9 cellular contexts compared by ENCODE assay signal in the genomic region with DNA sequence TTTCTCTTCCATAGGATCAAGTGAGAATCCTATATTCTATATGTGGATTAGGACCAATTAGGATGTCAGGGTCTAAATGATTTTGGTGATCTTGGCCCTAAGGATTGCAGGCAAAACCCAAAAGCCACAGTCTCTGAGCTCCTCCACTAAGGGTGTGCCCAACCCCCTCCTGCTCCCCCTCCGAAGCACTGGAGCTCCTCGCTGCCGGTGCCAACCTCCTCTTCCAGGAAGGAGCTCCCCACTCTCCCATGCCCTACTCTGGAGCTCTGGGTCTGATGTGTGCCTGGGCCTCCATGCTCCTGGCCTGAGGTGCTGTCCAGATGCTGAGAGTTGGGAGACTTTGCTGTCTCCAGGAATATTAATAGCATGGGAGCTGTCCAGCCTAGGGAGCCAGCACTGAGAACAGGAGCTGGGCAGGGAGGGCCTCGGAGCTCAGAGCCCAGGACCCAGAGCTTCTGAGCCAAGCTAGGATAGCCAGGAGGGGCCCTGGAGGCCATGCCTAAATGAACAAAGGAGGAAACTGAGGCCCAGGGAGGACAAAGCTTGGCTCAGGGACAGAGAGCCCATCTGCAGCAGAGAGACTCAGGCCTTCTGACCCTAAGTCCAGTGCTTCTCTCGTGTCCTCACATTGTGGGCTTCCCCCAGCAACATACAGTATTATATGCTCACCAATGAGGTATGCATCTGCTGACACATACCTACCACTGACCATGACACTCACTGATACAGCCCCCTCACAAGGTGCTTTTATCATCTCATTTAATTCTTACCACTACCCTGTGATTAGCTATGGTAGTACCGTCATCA. TPM values are rescaled to one million over a fixed set of nuclear protein-coding genes. Genes with fewer than 3 reads are reported as not detected.
A peak's percentile ranks its signal among the peaks of the same experiment; 100 is the strongest.
DNase-seq lines count a peak whose midpoint lies in the region; ATAC-seq, FAIRE-seq and TF ChIP-seq lines count a peak whose summit lies in the region.
"Had no signal": no experiment of that assay in that cellular context is flagged by ENCODE, and none has a peak within 500 bp of the region (broad histone marks: within the 10 kb centered on the region; RNA-seq: fewer than 3 reads in every experiment).

No MANE protein-coding gene starts in this region.

- H3K27ac ChIP-seq in ovary (no peak overlapping the region), esophagus muscularis mucosa (replicated peaks in 1 of 4) (no peak overlapping the region)
- H3K27ac ChIP-seq: neutrophil had no signal

- H3K4me1 ChIP-seq in ovary (ENCODE audit: insufficient read depth) (no peaks in the 10 kb centered on the region), esophagus muscularis mucosa (no peaks in the 10 kb centered on the region)

- intact Hi-C loops in ovary (cut with DNase I) (no loop called here), esophagus muscularis mucosa (cut with DNase I) (no loop called here)

- WGBS in ovary, 3 donors = 33 to 41% (median 39%) methylated on average over 6 of the region's 6 CpGs
- WGBS in esophagus muscularis mucosa = 68% methylated on average over 4 of the region's 6 CpGs

- no peak for FAIRE-seq in RCC 7860 (lab: Jason Lieb, UNC)

- no peak overlapping the region for H3K4me3 ChIP-seq in ovary
- H3K4me3 ChIP-seq in esophagus muscularis mucosa = no peak overlapping the region

- TF ChIP-seq EP300 in ovary (IDR thresholded peaks at IDR 0.05) (no peak), esophagus muscularis mucosa (IDR thresholded peaks at IDR 0.05) (no peak)

- CTCF ChIA-PET in GM10248 (lab: Yijun Ruan, JAX) = interaction anchor here (0.7 to 3.1 kb wide), 12 partner anchors 11 to 261 kb away, joined by 3 to 9 read pairs (median 4); partner anchors contain the start of gene DAPK2

- POLR2A ChIA-PET in GM10248 (lab: Yijun Ruan, JAX) = interaction anchor here (1.0 kb wide), 1 partner anchor 17 kb away, joined by 3 read pairs; no protein-coding TSS in a partner anchor

- H3K9me3 ChIP-seq in ovary = no peaks in the 10 kb centered on the region
- no peaks in the 10 kb centered on the region for H3K9me3 ChIP-seq in esophagus muscularis mucosa
- H3K9me3 ChIP-seq: neutrophil had no signal

- ATAC-seq in GM18858 (IDR thresholded peaks at IDR 0.05; ENCODE audit: unreplicated experiment) = no peak

- DNase-seq in GM04503 (ENCODE audit: low read depth) (peak; percentile 35), RCC 7860 (ENCODE audit: low spot score) (peak; percentile 25), erythroblast (lab: John Stamatoyannopoulos, UW) (peak; percentile 31 to 46), ovary (peak in 4 of 5 donors; percentile 20 to 51 (median 40)), NCI-H187 treated with DMSO at 0.1 percent for 48 hours (lab: John Stamatoyannopoulos, UW) (no peak), GM10248 (ENCODE audit: extremely low spot score) (no peak), esophagus muscularis mucosa (ENCODE audit: extremely low spot score) (no peak)

- no peak for TF ChIP-seq CTCF in ovary (IDR thresholded peaks at IDR 0.05)
- no peak for TF ChIP-seq CTCF in GM10248 (IDR thresholded peaks at IDR 0.05; ENCODE audit: control extremely low read depth, extremely low read depth, low read depth, missing control alignments)
- no peak for TF ChIP-seq CTCF in esophagus muscularis mucosa (IDR thresholded peaks at IDR 0.05)

- H3K36me3 ChIP-seq in ovary (no peaks in the 10 kb centered on the region), esophagus muscularis mucosa (no peaks in the 10 kb centered on the region)
- H3K36me3 ChIP-seq: neutrophil had no signal

- no peak for TF ChIP-seq POLR2A in erythroblast (IDR thresholded peaks at IDR 0.05; ENCODE audit: low read length)
- no peak for TF ChIP-seq POLR2A in ovary (IDR thresholded peaks at IDR 0.05)
- TF ChIP-seq POLR2A in esophagus muscularis mucosa (IDR thresholded peaks at IDR 0.05; ENCODE audit: low read depth) = no peak

- H3K27me3 ChIP-seq in ovary (no peaks in the 10 kb centered on the region), esophagus muscularis mucosa (no peaks in the 10 kb centered on the region)
- H3K27me3 ChIP-seq: neutrophil had no signal

RNA-seq across cellular contexts. Expression of gene HERC1, which starts 36.9 kb away (rescaled TPM):
- 100 to 1,000 TPM in 1 of 7 donors, 10 to 100 TPM in 6; 60.7 to 105 (median 82.9) TPM for total RNA-seq in ovary
- 10 to 100 TPM; 42.8 to 43.8 TPM for polyA plus RNA-seq in ovary
- 100 to 1,000 TPM in 3 of 4 donors, 10 to 100 TPM in 1; 99.3 to 139 (median 123) TPM for total RNA-seq in esophagus muscularis mucosa

Comparison
In these comparisons a context has a peak if more than half of its experiments do, and no peak if none do; other contexts are left out.
1. DNase-seq: peak in GM04503 (single experiment), RCC 7860 (single experiment), erythroblast (2 of 2) and ovary (4 of 5); none in NCI-H187 treated with DMSO at 0.1 percent for 48 hours (single experiment), GM10248 (single experiment) and esophagus muscularis mucosa (single experiment).